8 cellular contexts compared by ENCODE assay signal in the genomic region with DNA sequence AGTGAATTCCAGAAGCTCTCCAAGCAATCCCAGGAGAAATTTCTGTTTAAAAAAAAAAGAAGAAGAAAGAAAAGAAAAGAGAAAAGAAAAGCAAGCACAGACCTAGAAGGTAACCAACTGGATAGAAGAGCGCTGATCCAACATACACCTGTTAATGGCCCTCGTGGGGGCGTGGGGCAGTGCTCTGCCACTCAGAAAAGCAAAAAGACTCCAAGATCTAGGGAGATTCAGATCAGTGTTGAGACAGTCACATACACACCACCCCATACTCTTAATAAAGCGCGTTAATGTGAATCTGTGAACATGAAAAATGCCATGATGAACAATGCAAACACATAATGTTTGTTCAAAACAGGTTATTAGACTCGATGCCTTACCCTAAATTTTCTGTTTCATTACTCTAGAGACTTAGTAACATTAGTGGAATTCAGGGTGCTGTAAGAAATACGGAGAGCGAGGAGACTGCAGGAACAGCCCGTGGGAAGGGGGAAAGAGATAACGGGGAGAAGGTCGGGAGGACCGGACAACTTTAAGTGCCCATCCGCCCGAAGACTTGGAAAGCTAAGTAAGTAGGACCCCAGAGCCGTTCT. TPM values are rescaled to one million over a fixed set of nuclear protein-coding genes. Genes with fewer than 3 reads are reported as not detected.
DNase-seq lines count a peak whose midpoint lies in the region; ATAC-seq, FAIRE-seq and TF ChIP-seq lines count a peak whose summit lies in the region.

No MANE protein-coding gene starts in this region.

- no peaks in the 10 kb centered on the region for H3K9me3 ChIP-seq in keratinocyte (ENCODE audit: control insufficient read depth, low read depth, low read length)
- H3K9me3 ChIP-seq in tibial nerve = no peaks in the 10 kb centered on the region

- TF ChIP-seq EP300 in tibial nerve (IDR thresholded peaks at IDR 0.05) = no peak

- H3K9ac ChIP-seq in keratinocyte (ENCODE audit: control insufficient read depth, extremely low read depth, insufficient read depth, low read length) = peak overlapping the region; percentile 88

- no peaks in the 10 kb centered on the region for H3K27me3 ChIP-seq in keratinocyte (ENCODE audit: control insufficient read depth, extremely low read depth, insufficient read depth, low read length)
- no peaks in the 10 kb centered on the region for H3K27me3 ChIP-seq in tibial nerve

- H3K27me3 Mint-ChIP-seq in type B pancreatic cell = no peaks in the 10 kb centered on the region
- no peaks in the 10 kb centered on the region for H3K27me3 Mint-ChIP-seq in activated T-cell treated with anti-CD3 and anti-CD28 coated beads, Interleukin-2, amount 50 U/mL, for 72 hours (ENCODE audit: low read depth)

- H3K36me3 ChIP-seq in keratinocyte (ENCODE audit: control insufficient read depth in 2 of 2, extremely low read depth in 1 of 2, insufficient read depth in 2 of 2, low read length in 2 of 2) (peaks cover 3 to 13% of the 10 kb centered on the region in 2 experiments), tibial nerve (peaks cover 0 to 29% (median 4%) of the 10 kb centered on the region in 3 donors)

- FAIRE-seq in keratinocyte (lab: Jason Lieb, UNC) = no peak

- H3K4me1 ChIP-seq in keratinocyte (ENCODE audit: control insufficient read depth, extremely low read depth, insufficient read depth, low read length) = peaks cover 39% of the 10 kb centered on the region
- H3K4me1 ChIP-seq in tibial nerve = peaks cover 0 to 46% (median 8%) of the 10 kb centered on the region in 4 donors

- H3K4me3 Mint-ChIP-seq in type B pancreatic cell = no peak overlapping the region
- no peak overlapping the region for H3K4me3 Mint-ChIP-seq in activated T-cell treated with anti-CD3 and anti-CD28 coated beads, Interleukin-2, amount 50 U/mL, for 72 hours

- peaks cover 9% of the 10 kb centered on the region for H3K36me3 Mint-ChIP-seq in type B pancreatic cell
- peaks cover 1 to 7% of the 10 kb centered on the region in 2 donors for H3K36me3 Mint-ChIP-seq in activated T-cell treated with anti-CD3 and anti-CD28 coated beads, Interleukin-2, amount 50 U/mL, for 72 hours (ENCODE audit: insufficient read depth in 2 of 2)

- peak overlapping the region; percentile 94 for H3K27ac ChIP-seq in keratinocyte (ENCODE audit: control insufficient read depth, insufficient read depth, low read length)
- peak overlapping the region; percentile 49 to 91 (median 82) for H3K27ac ChIP-seq in tibial nerve

- H3K9me1 ChIP-seq in keratinocyte (ENCODE audit: control insufficient read depth, extremely low read depth, insufficient read depth, low read length) = no peaks in the 10 kb centered on the region

- H3K4me2 ChIP-seq in keratinocyte (ENCODE audit: control insufficient read depth, extremely low read depth, insufficient read depth, low read depth, low read length) = peak overlapping the region; percentile 78

- peak overlapping the region; percentile 95 for H2AFZ ChIP-seq in keratinocyte (ENCODE audit: control insufficient read depth, low read length)

- peaks cover 5% of the 10 kb centered on the region for H3K9me3 Mint-ChIP-seq in type B pancreatic cell
- H3K9me3 Mint-ChIP-seq in activated T-cell treated with anti-CD3 and anti-CD28 coated beads, Interleukin-2, amount 50 U/mL, for 72 hours = peaks cover 4% of the 10 kb centered on the region in 2 donors

- DNase-seq in NCI-H526 (lab: John Stamatoyannopoulos, UW) (peak; percentile 45 to 55), NCI-H526 treated with DMSO at 0.1 percent for 48 hours (lab: John Stamatoyannopoulos, UW) (no peak), keratinocyte (ENCODE audit: low read depth, low spot score) (no peak), tibial nerve (ENCODE audit: low spot score in 2 of 2) (no peak), type B pancreatic cell (ENCODE audit: extremely low spot score, unreplicated experiment) (no peak)
- DNase-seq in activated T-cell treated with anti-CD3 and anti-CD28 coated beads, Interleukin-2, amount 50 U/mL, for 72 hours = no peak
- DNase-seq in stimulated activated naive CD4-positive, alpha-beta T cell treated with Interleukin-2 at 50 U/mL for 16 hours (lab: John Stamatoyannopoulos, UW) = no peak

- no peak for TF ChIP-seq POLR2A in tibial nerve (IDR thresholded peaks at IDR 0.05)

- H3K4me1 Mint-ChIP-seq in type B pancreatic cell (ENCODE audit: unreplicated experiment) = no peaks in the 10 kb centered on the region
- H3K4me1 Mint-ChIP-seq in activated T-cell treated with anti-CD3 and anti-CD28 coated beads, Interleukin-2, amount 50 U/mL, for 72 hours (ENCODE audit: low read depth) = peaks cover 34% of the 10 kb centered on the region

- no peaks in the 10 kb centered on the region for H4K20me1 ChIP-seq in keratinocyte (ENCODE audit: control insufficient read depth, extremely low read depth, insufficient read depth, low read length)

- TF ChIP-seq CTCF in WI38 (IDR thresholded peaks at IDR 0.05; ENCODE audit: low read depth, low read length) (no peak), keratinocyte (optimal IDR thresholded peaks at IDR 0.05 in 1 of 3, IDR thresholded peaks at IDR 0.05 in 1 of 3, conservative IDR thresholded peaks at IDR 0.05 in 1 of 3; ENCODE audit: extremely low read depth in 1 of 3, insufficient read depth in 2 of 3, low read length in 3 of 3) (no peak), tibial nerve (IDR thresholded peaks at IDR 0.05) (no peak), type B pancreatic cell (conservative IDR thresholded peaks at IDR 0.05) (no peak)

- ATAC-seq in activated T-cell treated with anti-CD3 and anti-CD28 coated beads, Interleukin-2, amount 50 U/mL, for 72 hours (replicated peaks in 1 of 2) = no peak

- WGBS in tibial nerve, 2 donors = 7 to 13% methylated on average over 15 of the region's 15 CpGs

- H3K4me3 ChIP-seq in WI38 (ENCODE audit: low read depth, low read length) (peak overlapping the region; percentile 91), keratinocyte (ENCODE audit: control insufficient read depth in 2 of 3, extremely low read depth in 1 of 3, insufficient read depth in 2 of 3, low read depth in 1 of 3, low read length in 3 of 3) (peak overlapping the region; percentile 79 to 98 (median 94)), tibial nerve (peak overlapping the region; percentile 47 to 89 (median 72))

- no peak overlapping the region for H3K27ac Mint-ChIP-seq in type B pancreatic cell
- no peak overlapping the region for H3K27ac Mint-ChIP-seq in activated T-cell treated with anti-CD3 and anti-CD28 coated beads, Interleukin-2, amount 50 U/mL, for 72 hours

- dilution Hi-C loops in keratinocyte (cut with MboI; ENCODE audit: extremely low pct_ligation_motif_present, low sequenced_read_pairs) = no loop called here

- H3K79me2 ChIP-seq in keratinocyte (ENCODE audit: control insufficient read depth, insufficient read depth, low read length) = peaks cover 64% of the 10 kb centered on the region

RNA-seq across cellular contexts. Expression of gene NME7, which starts 0.4 kb away (rescaled TPM):
- 22.3 to 52.9 TPM (median 26.8 TPM) in 3 replicates for polyA plus RNA-seq in keratinocyte
- polyA plus RNA-seq in keratinocyte (2011; ENCODE audit: low read depth) = 15.2 TPM
- 32.9 and 47.0 TPM in 2 replicates for polyA plus RNA-seq in keratinocyte (2011; cell fraction: cytosol; rRNA removed)
- polyA plus RNA-seq in keratinocyte (2011; cell fraction: nucleus; rRNA removed) = 21.0 and 36.4 TPM in 2 replicates
- polyA plus RNA-seq in keratinocyte (2012; ENCODE audit: low replicate concordance) = 27.9 and 46.6 TPM in 2 replicates
- polyA minus RNA-seq in keratinocyte = 17.6 to 69.5 TPM (median 24.7 TPM) in 3 replicates
- polyA minus RNA-seq in keratinocyte (2011; cell fraction: cytosol; rRNA and poly(A)+ RNA removed) = 25.7 TPM
- polyA minus RNA-seq in keratinocyte (2011; cell fraction: nucleus; rRNA and poly(A)+ RNA removed) = 32.3 and 60.7 TPM in 2 replicates
- total RNA-seq in tibial nerve (10 to 100 TPM in 2 of 4 donors, 1 to 10 TPM in 2; 8.2 to 26.2 (median 17.5) TPM), type B pancreatic cell (ENCODE audit: low replicate concordance) (13.5 and 25.9 TPM in 2 replicates)
- total RNA-seq in activated T-cell treated with anti-CD3 and anti-CD28 coated beads, Interleukin-2, amount 50 U/mL, for 72 hours = 1 to 10 TPM; 6.2 TPM

RNA-seq across cellular contexts. Expression of gene BLZF1, which starts 0.8 kb away (rescaled TPM):
- polyA plus RNA-seq in keratinocyte = 31.2 to 50.9 TPM (median 35.4 TPM) in 3 replicates
- 22.8 TPM for polyA plus RNA-seq in keratinocyte (2011; ENCODE audit: low read depth)
- polyA plus RNA-seq in keratinocyte (2011; cell fraction: cytosol; rRNA removed) = 25.3 and 56.3 TPM in 2 replicates
- polyA plus RNA-seq in keratinocyte (2011; cell fraction: nucleus; rRNA removed) = 41.4 and 61.0 TPM in 2 replicates
- polyA plus RNA-seq in keratinocyte (2012; ENCODE audit: low replicate concordance) = 28.7 and 38.5 TPM in 2 replicates
- polyA minus RNA-seq in keratinocyte = 2.0 to 34.6 TPM (median 14.2 TPM) in 3 replicates
- polyA minus RNA-seq in keratinocyte (2011; cell fraction: cytosol; rRNA and poly(A)+ RNA removed) = 26.9 TPM
- polyA minus RNA-seq in keratinocyte (2011; cell fraction: nucleus; rRNA and poly(A)+ RNA removed) = 22.9 and 45.1 TPM in 2 replicates
- 10 to 100 TPM; 17.8 to 36.0 (median 29.4) TPM for total RNA-seq in tibial nerve
- 20.3 and 21.7 TPM in 2 replicates for total RNA-seq in type B pancreatic cell (ENCODE audit: low replicate concordance)
- 1 to 10 TPM; 7.8 to 8.7 TPM for total RNA-seq in activated T-cell treated with anti-CD3 and anti-CD28 coated beads, Interleukin-2, amount 50 U/mL, for 72 hours

Comparison
In these comparisons a context has a peak if more than half of its experiments do, and no peak if none do; other contexts are left out.
1. DNase-seq: peak in NCI-H526 (2 of 2); none in NCI-H526 treated with DMSO at 0.1 percent for 48 hours (single experiment), keratinocyte (single experiment), tibial nerve (0 of 2), type B pancreatic cell (single experiment), activated T-cell treated with anti-CD3 and anti-CD28 coated beads, Interleukin-2, amount 50 U/mL, for 72 hours (0 of 2) and stimulated activated naive CD4-positive, alpha-beta T cell treated with Interleukin-2 at 50 U/mL for 16 hours (single experiment).
2. Peak in every context shown above with its lines, with median percentiles within 50 percentile points of each other: H3K4me3 ChIP-seq.